10 cellular contexts compared by ENCODE assay signal in genomic region chr15:88623632-88624031, GRCh38. TPM values are rescaled to one million over a fixed set of nuclear protein-coding genes. Genes with fewer than 3 reads are reported as not detected.
DNase-seq lines count a peak whose midpoint lies in the region; ATAC-seq, FAIRE-seq and TF ChIP-seq lines count a peak whose summit lies in the region.
"Had no signal": no experiment of that assay in that cellular context is flagged by ENCODE, and none has a peak within 500 bp of the region (broad histone marks: within the 10 kb centered on the region; RNA-seq: fewer than 3 reads in every experiment).

No MANE protein-coding gene starts in this region.

- H3K4me3 Mint-ChIP-seq in naive B cell = peak overlapping the region; percentile 44 to 97 (median 87)

- no peak for FAIRE-seq in GM12878 (lab: Jason Lieb, UNC)
- FAIRE-seq: islet of Langerhans had no signal

- CTCF ChIA-PET in AG04450 (lab: Charles Lee) = interaction anchor here (1.2 to 2.1 kb wide), 6 partner anchors 9 to 282 kb away, joined by 3 to 17 read pairs (median 5); no protein-coding TSS in a partner anchor
- CTCF ChIA-PET in GM12878 (lab: Yijun Ruan, JAX) = interaction anchor here (0.6 to 5.4 kb wide), 27 partner anchors 8 to 554 kb away, joined by 3 to 79 read pairs (median 7); no protein-coding TSS in a partner anchor

- SMC1A ChIA-PET in GM12878 (lab: Charles Lee; ENCODE audit: uncharacterized antibody, unreplicated experiment) = interaction anchor here (0.7 to 3.6 kb wide), 20 partner anchors 11 to 281 kb away, joined by 3 to 43 read pairs (median 6); partner anchors contain the start of gene ISG20

- H3K4me1 Mint-ChIP-seq in naive B cell = peaks cover 47 to 71% (median 58%) of the 10 kb centered on the region in 3 donors

- H3K79me2 ChIP-seq in GM12878 (ENCODE audit: control insufficient read depth, insufficient read depth, low read length) = peaks cover 75% of the 10 kb centered on the region

- H3K36me3 Mint-ChIP-seq in naive B cell = peaks cover 7 to 10% of the 10 kb centered on the region in 2 donors

- peak overlapping the region; percentile 98 for H3K4me2 ChIP-seq in GM12878 (ENCODE audit: control insufficient read depth, insufficient read depth)

- H3K4me3 ChIP-seq in AG04450 (ENCODE audit: low read depth, low read length) = peak overlapping the region; percentile 94
- peak overlapping the region; percentile 99 for H3K4me3 ChIP-seq in HUES48 (ENCODE audit: low read depth, low read length)
- peak overlapping the region; percentile 83 for H3K4me3 ChIP-seq in GM12878

- WGBS in GM12878 (ENCODE audit: insufficient coverage, insufficient replicate concordance, low lambda C conversion rate, missing lambda C conversion rate) = 22% methylated on average over 3 of the region's 3 CpGs

- H3K27me3 ChIP-seq in AG04450 (ENCODE audit: control insufficient read depth, insufficient read depth, low read length) (no peaks in the 10 kb centered on the region), HUES48 (ENCODE audit: control insufficient read depth, insufficient read depth, low read length) (no peaks in the 10 kb centered on the region), GM12878 (replicated peaks in 1 of 2; ENCODE audit: control insufficient read depth in 2 of 2, insufficient read depth in 2 of 2, low read length in 1 of 2) (no peaks in the 10 kb centered on the region)

- peak overlapping the region in 5 of 6 donors; percentile 19 to 95 (median 90) for H3K27ac Mint-ChIP-seq in naive B cell

- peaks cover 35% of the 10 kb centered on the region for H3K4me1 ChIP-seq in HUES48 (ENCODE audit: control insufficient read depth, insufficient read depth, low read length)
- peaks cover 53% of the 10 kb centered on the region for H3K4me1 ChIP-seq in GM12878 (ENCODE audit: control insufficient read depth, insufficient read depth, low read length)

- TF ChIP-seq CTCF in AG04450 (IDR thresholded peaks at IDR 0.05; ENCODE audit: low read depth, low read length) (no peak), GM12878 (IDR thresholded peaks at IDR 0.05 in 2 of 3, conservative IDR thresholded peaks at IDR 0.05 in 1 of 3; ENCODE audit: control insufficient read depth in 2 of 3, extremely low read depth in 1 of 3, insufficient read depth in 1 of 3, low read depth in 3 of 3, low read length in 3 of 3) (no peak), GM13976 (IDR thresholded peaks at IDR 0.05; ENCODE audit: borderline replicate concordance, control extremely low read depth, extremely low read depth, insufficient read depth, missing control alignments) (no peak)

- TF ChIP-seq EP300 in GM12878 (IDR thresholded peaks at IDR 0.05; ENCODE audit: borderline replicate concordance in 1 of 2, control insufficient read depth in 1 of 2, low read depth in 2 of 2, low read length in 2 of 2) = no peak

- peaks cover 63% of the 10 kb centered on the region for H3K36me3 ChIP-seq in HUES48 (ENCODE audit: control insufficient read depth, insufficient read depth, low read length)
- peaks cover 14 to 22% of the 10 kb centered on the region in 2 experiments for H3K36me3 ChIP-seq in GM12878 (ENCODE audit: control insufficient read depth in 2 of 2, insufficient read depth in 2 of 2, low read length in 1 of 2)

- no peak overlapping the region for H3K9ac ChIP-seq in HUES48 (ENCODE audit: low read depth, low read length)
- peak overlapping the region; percentile 99 for H3K9ac ChIP-seq in GM12878 (ENCODE audit: control insufficient read depth, insufficient read depth, low read length)

- intact Hi-C loops in GM12878 (cut with micrococcal nuclease; ENCODE audit: unreplicated experiment) = loop anchor here (1.0 to 5.0 kb wide), 6 partner anchors 33 to 271 kb away; partner anchors contain the start of genes DET1 and HAPLN3

- POLR2A ChIA-PET in AG04450 (lab: Yijun Ruan, JAX) = interaction anchor here (2.5 kb wide), 1 partner anchor 15 kb away, joined by 18 read pairs; the partner anchor contains the start of gene ISG20
- POLR2A ChIA-PET in GM12878 (lab: Charles Lee) = interaction anchor here (0.9 to 1.3 kb wide), 2 partner anchors 75 to 157 kb away, joined by 3 read pairs; partner anchors contain the start of gene MRPL46

- ATAC-seq in GM12878 = peak; percentile 6
- ATAC-seq in naive B cell (ENCODE audit: low read depth in 2 of 2) = no peak
- ATAC-seq in HG03097 (IDR thresholded peaks at IDR 0.05; ENCODE audit: low FRiP score, unreplicated experiment) = no peak

- H4K20me1 ChIP-seq in GM12878 (ENCODE audit: control insufficient read depth, insufficient read depth) = peaks cover 24% of the 10 kb centered on the region

- peak overlapping the region; percentile 65 for H3K27ac ChIP-seq in AG04450 (ENCODE audit: low read depth, low read length)
- H3K27ac ChIP-seq in HUES48 (ENCODE audit: low read depth, low read length) = no peak overlapping the region
- peak overlapping the region; percentile 97 for H3K27ac ChIP-seq in GM12878 (ENCODE audit: control insufficient read depth, insufficient read depth)

- H2AFZ ChIP-seq in GM12878 (ENCODE audit: control insufficient read depth, low read depth, low read length) = no peak overlapping the region

- in situ Hi-C loops in GM12878 (cut with MboI) = loop anchor here (5.0 kb wide), 1 partner anchor 146 kb away; no protein-coding TSS in a partner anchor
- in situ Hi-C loops in KBM-7 (cut with MboI; ENCODE audit: low pct_unique_long_range_greater_than_20kb, low sequenced_read_pairs) = loop anchor here (10.0 kb wide), 1 partner anchor 159 kb away; the partner anchor contains the start of genes MRPL46 and MRPS11
- in situ Hi-C loops in GM13976 (cut with MboI; ENCODE audit: low sequenced_read_pairs, unreplicated experiment) = loop anchor here (10.0 kb wide), 1 partner anchor 149 kb away; no protein-coding TSS in a partner anchor

- RAD21 ChIA-PET in GM12878 (lab: Charles Lee; ENCODE audit: unreplicated experiment) = interaction anchor here (0.7 to 3.7 kb wide), 19 partner anchors 8 to 276 kb away, joined by 3 to 40 read pairs (median 6); no protein-coding TSS in a partner anchor

- no TSS peak for BruUV-seq in GM12878 (replicated peaks; lab: Mats Ljungman, UMichigan)

- no peaks in the 10 kb centered on the region for H3K9me3 Mint-ChIP-seq in naive B cell

- H3K27me3 Mint-ChIP-seq in naive B cell = peaks cover 0 to 9% (median 5%) of the 10 kb centered on the region in 3 donors

- TF ChIP-seq RAD21 in GM12878 (IDR thresholded peaks at IDR 0.05; ENCODE audit: insufficient read depth, low read depth, low read length) = no peak

- H3K9me3 ChIP-seq in AG04450 (ENCODE audit: control insufficient read depth, insufficient read depth, low read length) (no peaks in the 10 kb centered on the region; the same call in 1 of the 2 replicates), HUES48 (ENCODE audit: control insufficient read depth, insufficient read depth, low read length) (no peaks in the 10 kb centered on the region), GM12878 (replicated peaks; ENCODE audit: control insufficient read depth, insufficient read depth, low read length) (no peaks in the 10 kb centered on the region)

- DNase-seq in AG04450 (ENCODE audit: low read depth, low spot score) (no peak), GM12878 (ENCODE audit: low read depth, low spot score) (no peak), naive B cell (no peak), KBM-7 (no peak), GM13976 (ENCODE audit: low spot score) (no peak), NCI-H1048 (lab: John Stamatoyannopoulos, UW) (no peak)
- DNase-seq: DMS79 treated with DMSO at 0.1 percent for 48 hours had no signal

- no peak for TF ChIP-seq POLR2A in GM12878 (IDR thresholded peaks at IDR 0.05; ENCODE audit: low read depth, low read length)

RNA-seq across cellular contexts. Expression of gene AEN, which starts 2.5 kb away (rescaled TPM):
- polyA plus RNA-seq in AG04450 (2011; rRNA removed) (41.8 and 49.1 TPM in 2 replicates), GM12878 (2011; rRNA removed) (32.5 and 44.7 TPM in 2 replicates), GM12878 (2014; fragmentation: Illumina TruSeq; extraction: Trizol) (25.8 and 33.5 TPM in 2 replicates), GM12878 (2014; fragmentation: Nextera tagmentation; extraction: Ambion mirVana) (10 to 100 TPM; 11.7 to 12.0 TPM), GM12878 (2014; rRNA removed) (62.8 and 66.1 TPM in 2 replicates), GM12878 (2016; fragmentation: Nextera tagmentation; extraction: Ambion mirVana) (10 to 100 TPM; 78.0 to 78.8 TPM), naive B cell (ENCODE audit: low read depth in 6 of 6) (10 to 100 TPM; 28.2 to 73.0 (median 40.2) TPM)
- 84.7 and 102 TPM in 2 replicates for polyA minus RNA-seq in AG04450 (2011; rRNA and poly(A)+ RNA removed)
- 74.1 and 86.4 TPM in 2 replicates for total RNA-seq in GM12878 (2013; cell fraction: nucleolus; rRNA removed)
- total RNA-seq in GM12878 (2014; rRNA removed) (76.0 and 81.2 TPM in 2 replicates), GM12878 (2014; rRNA removed; fragmentation: Illumina TruSeq; extraction: Trizol) (39.9 and 44.5 TPM in 2 replicates), GM12878 (2021) (67.2 and 74.4 TPM in 2 replicates)
- 14.7 TPM for polyA plus RNA-seq in GM12878 (2011; ENCODE audit: low read depth)
- polyA plus RNA-seq in GM12878 (2011; cell fraction: cytosol; rRNA removed) = 46.2 and 62.0 TPM in 2 replicates
- 106 and 115 TPM in 2 replicates for polyA plus RNA-seq in GM12878 (2011; cell fraction: nucleus; rRNA removed)
- polyA plus RNA-seq in GM12878 (2012) = 23.8 and 31.0 TPM in 2 replicates
- polyA minus RNA-seq in GM12878 (2011; rRNA and poly(A)+ RNA removed) = 57.4 and 84.3 TPM in 2 replicates
- polyA minus RNA-seq in GM12878 (2011; cell fraction: cytosol; rRNA and poly(A)+ RNA removed) = 23.4 and 24.8 TPM in 2 replicates
- 70.1 and 137 TPM in 2 replicates for polyA minus RNA-seq in GM12878 (2011; cell fraction: nucleus; rRNA and poly(A)+ RNA removed)

RNA-seq across cellular contexts. Expression of gene ISG20, which starts 15.2 kb away (rescaled TPM):
- polyA plus RNA-seq in AG04450 (2011; rRNA removed) (5.2 and 5.5 TPM in 2 replicates), GM12878 (2011; rRNA removed) (46.6 and 182 TPM in 2 replicates), GM12878 (2014; fragmentation: Illumina TruSeq; extraction: Trizol) (3.5 and 23.4 TPM in 2 replicates), GM12878 (2014; fragmentation: Nextera tagmentation; extraction: Ambion mirVana) (10 to 100 TPM; 49.6 to 92.9 TPM), GM12878 (2014; rRNA removed) (177 and 251 TPM in 2 replicates), GM12878 (2016; fragmentation: Nextera tagmentation; extraction: Ambion mirVana) (10 to 100 TPM; 80.7 to 91.1 TPM), naive B cell (ENCODE audit: low read depth in 6 of 6) (1,000 to 10,000 TPM in 2 of 6 donors, 100 to 1,000 TPM in 4; 638 to 1,304 (median 969) TPM)
- polyA minus RNA-seq in AG04450 (2011; rRNA and poly(A)+ RNA removed) = 1.4 and 1.6 TPM in 2 replicates
- 14.5 and 16.0 TPM in 2 replicates for total RNA-seq in GM12878 (2013; cell fraction: nucleolus; rRNA removed)
- total RNA-seq in GM12878 (2014; rRNA removed) (210 and 228 TPM in 2 replicates), GM12878 (2014; rRNA removed; fragmentation: Illumina TruSeq; extraction: Trizol) (48.5 and 53.8 TPM in 2 replicates), GM12878 (2021) (76.5 and 90.2 TPM in 2 replicates)
- polyA plus RNA-seq in GM12878 (2011; ENCODE audit: low read depth) = 45.4 TPM
- 210 and 386 TPM in 2 replicates for polyA plus RNA-seq in GM12878 (2011; cell fraction: cytosol; rRNA removed)
- 219 and 271 TPM in 2 replicates for polyA plus RNA-seq in GM12878 (2011; cell fraction: nucleus; rRNA removed)
- polyA plus RNA-seq in GM12878 (2012) = 145 and 222 TPM in 2 replicates
- polyA minus RNA-seq in GM12878 (2011; rRNA and poly(A)+ RNA removed) = 49.6 and 80.3 TPM in 2 replicates
- 44.1 and 44.6 TPM in 2 replicates for polyA minus RNA-seq in GM12878 (2011; cell fraction: cytosol; rRNA and poly(A)+ RNA removed)
- 38.3 and 60.6 TPM in 2 replicates for polyA minus RNA-seq in GM12878 (2011; cell fraction: nucleus; rRNA and poly(A)+ RNA removed)
